Comparison of ENCODE assay signal across 14 cellular contexts in the genomic region with DNA sequence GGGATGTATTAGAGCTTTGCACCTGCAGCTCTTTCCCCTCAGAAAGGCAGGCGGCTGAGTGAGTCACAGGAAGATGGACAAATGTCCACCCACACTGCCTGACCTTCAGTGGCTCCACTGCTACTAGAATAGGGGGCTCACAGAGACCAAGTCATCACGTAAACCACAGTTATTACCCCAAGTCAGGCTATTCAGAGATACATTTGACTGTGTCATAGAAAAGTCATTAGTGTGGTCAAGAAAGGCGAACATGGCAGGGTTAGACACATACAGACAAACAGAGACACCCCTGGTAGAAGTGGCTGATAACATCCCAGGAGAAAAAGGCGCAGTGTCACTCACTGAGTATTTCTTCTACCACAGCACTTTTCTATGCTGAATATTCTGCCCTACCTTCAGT. TPM values are rescaled to one million over a fixed set of nuclear protein-coding genes. Genes with fewer than 3 reads are reported as not detected.
DNase-seq lines count a peak whose midpoint lies in the region; ATAC-seq, FAIRE-seq and TF ChIP-seq lines count a peak whose summit lies in the region.
"Had no signal": no experiment of that assay in that cellular context is flagged by ENCODE, and none has a peak within 500 bp of the region (broad histone marks: within the 10 kb centered on the region; RNA-seq: fewer than 3 reads in every experiment).

No MANE protein-coding gene starts in this region.

- H2AFZ ChIP-seq in K562 (ENCODE audit: low read depth, low read length) (peak overlapping the region; percentile 64; the same call in 1 of the 2 replicates), OCI-LY7 (ENCODE audit: low read length) (no peak overlapping the region)

- H3K9me3 ChIP-seq in K562 (replicated peaks; ENCODE audit: control insufficient read depth, insufficient read depth, low read depth, low read length), result no peaks in the 10 kb centered on the region
- no peaks in the 10 kb centered on the region for H3K9me3 ChIP-seq in OCI-LY7 (ENCODE audit: low read length)
- H3K9me3 ChIP-seq in ovary, result no peaks in the 10 kb centered on the region

- peak; percentile 55 for DNase-seq in ELR (ENCODE audit: low read depth)
- peak; percentile 22 for DNase-seq in M059J (ENCODE audit: low read depth)
- peak in 2 of 4 experiments; percentile 40 to 47 for DNase-seq in K562 (ENCODE audit: extremely low read depth in 1 of 4, low spot score in 3 of 4)
- peak; percentile 83 for DNase-seq in myocyte (ENCODE audit: low read depth)
- DNase-seq in DMS 273 treated with DMSO at 0.1 percent for 48 hours (lab: John Stamatoyannopoulos, UW), result no peak
- no peak for DNase-seq in OCI-LY7 (ENCODE audit: low spot score)
- no peak for DNase-seq in ovary
- DNase-seq: aorta, mammary epithelial cell, NCI-H1930, NCI-H510A, SW 1271 had no signal

- peak overlapping the region; percentile 43; the same call in 1 of the 2 replicates for H3K4me2 ChIP-seq in K562 (ENCODE audit: insufficient read depth, low read length)
- no peak overlapping the region for H3K4me2 ChIP-seq in OCI-LY7 (ENCODE audit: low read length)

- H3K9ac ChIP-seq in K562 (ENCODE audit: insufficient read depth in 1 of 2, low read depth in 2 of 2, low read length in 2 of 2), result no peak overlapping the region

- no peak for TF ChIP-seq EP300 in K562 (IDR thresholded peaks at IDR 0.05; ENCODE audit: low read length)
- no peak for TF ChIP-seq EP300 in ovary (IDR thresholded peaks at IDR 0.05)

- BruUV-seq in K562 (replicated peaks; lab: Mats Ljungman, UMichigan) (no TSS peak), OCI-LY7 (replicated peaks; lab: Mats Ljungman, UMichigan) (no TSS peak)

- H3K4me1 ChIP-seq in K562 (replicated peaks in 1 of 2; ENCODE audit: control insufficient read depth in 2 of 2, insufficient read depth in 2 of 2, low read length in 2 of 2) (peaks cover 0 to 9% of the 10 kb centered on the region in 2 experiments; a peak in 3 of 5 replicates), OCI-LY7 (ENCODE audit: insufficient read depth, low read length, poor library complexity, severe bottlenecking) (no peaks in the 10 kb centered on the region), ovary (ENCODE audit: insufficient read depth) (no peaks in the 10 kb centered on the region)

- no peaks in the 10 kb centered on the region for H3K9me2 ChIP-seq in OCI-LY7 (ENCODE audit: insufficient read depth, low read length)

- H3K4me3 ChIP-seq in K562 (no peak overlapping the region), OCI-LY7 (ENCODE audit: low read depth, low read length, poor library complexity, severe bottlenecking) (no peak overlapping the region), ovary (no peak overlapping the region)

- no peaks in the 10 kb centered on the region for H3K36me3 ChIP-seq in K562 (ENCODE audit: control insufficient read depth, insufficient read depth, low read length)
- no peaks in the 10 kb centered on the region for H3K36me3 ChIP-seq in OCI-LY7 (ENCODE audit: insufficient read depth, low read length)
- no peaks in the 10 kb centered on the region for H3K36me3 ChIP-seq in ovary

- CTCF ChIA-PET in K562 (lab: Yijun Ruan, JAX; ENCODE audit: low intra/inter-chr PET ratio), result no interaction called here
- CTCF ChIA-PET in OCI-LY7 (lab: Charles Lee; ENCODE audit: unreplicated experiment), result no interaction called here

- peak; percentile 70 for FAIRE-seq in K562 (lab: Jason Lieb, UNC)
- FAIRE-seq: colon had no signal

- no peak for TF ChIP-seq POLR2A in K562 (conservative IDR thresholded peaks at IDR 0.05)
- no peak for TF ChIP-seq POLR2A in ovary (IDR thresholded peaks at IDR 0.05)

- no peaks in the 10 kb centered on the region for H3K27me3 ChIP-seq in K562 (ENCODE audit: control insufficient read depth in 2 of 2, insufficient read depth in 2 of 2, low read length in 2 of 2)
- H3K27me3 ChIP-seq in ovary, result no peaks in the 10 kb centered on the region

- POLR2A ChIA-PET in K562 (lab: Yijun Ruan, JAX) (interaction anchor here (1.2 kb wide), 1 partner anchor 10 kb away, joined by 4 read pairs; no protein-coding TSS in a partner anchor), OCI-LY7 (lab: Charles Lee) (interaction anchor here (0.7 to 1.5 kb wide), 5 partner anchors 12 to 56 kb away, joined by 3 to 6 read pairs (median 4); no protein-coding TSS in a partner anchor)

- H3K9me1 ChIP-seq in K562 (ENCODE audit: control insufficient read depth, insufficient read depth, low read length), result no peaks in the 10 kb centered on the region

- peak in 1 of 3 experiments; percentile 16; a peak in 1 of 6 replicates for TF ChIP-seq CTCF in K562 (IDR thresholded peaks at IDR 0.05 in 2 of 3, conservative IDR thresholded peaks at IDR 0.05 in 1 of 3; ENCODE audit: insufficient read depth in 2 of 3, low read depth in 1 of 3, low read length in 3 of 3)
- no peak for TF ChIP-seq CTCF in OCI-LY7 (conservative IDR thresholded peaks at IDR 0.05; ENCODE audit: low read length)
- no peak for TF ChIP-seq CTCF in ovary (IDR thresholded peaks at IDR 0.05)

- ATAC-seq in K562, result peak; percentile 90
- ATAC-seq: WTC11 had no signal

- H3K79me2 ChIP-seq in K562 (ENCODE audit: control insufficient read depth, insufficient read depth, low read length), result no peaks in the 10 kb centered on the region
- H3K79me2 ChIP-seq in OCI-LY7 (ENCODE audit: insufficient read depth, low read depth, low read length), result no peaks in the 10 kb centered on the region

- 4% methylated on average over 4 of the region's 4 CpGs for WGBS in K562 (ENCODE audit: insufficient coverage, low coverage, missing lambda C conversion rate)
- 78 to 83% (median 81%) methylated on average over 4 of the region's 4 CpGs for WGBS in ovary, 3 donors

- TF ChIP-seq RAD21 in K562 (CRISPR knock-in tag; conservative IDR thresholded peaks at IDR 0.05 in 1 of 2, IDR thresholded peaks at IDR 0.05 in 1 of 2), result peak in 1 of 2 experiments; percentile 10; a peak in 1 of 4 replicates

- H4K20me1 ChIP-seq in K562 (replicated peaks; ENCODE audit: control insufficient read depth, insufficient read depth, low read length) (no peaks in the 10 kb centered on the region), OCI-LY7 (ENCODE audit: insufficient read depth, low read length) (no peaks in the 10 kb centered on the region)

- in situ Hi-C loops in K562 (cut with MboI), result no loop called here

- no peak overlapping the region for H3K27ac ChIP-seq in K562 (ENCODE audit: extremely low read depth, low read depth, low read length)
- H3K27ac ChIP-seq in OCI-LY7 (ENCODE audit: low read depth, low read length, poor library complexity, severe bottlenecking), result no peak overlapping the region
- H3K27ac ChIP-seq in ovary, result no peak overlapping the region

- intact Hi-C loops in K562 (cut with micrococcal nuclease), result no loop called here
- intact Hi-C loops in OCI-LY7 (cut with micrococcal nuclease; ENCODE audit: unreplicated experiment), result no loop called here
- intact Hi-C loops in ovary (cut with DNase I), result no loop called here

TF ChIP-seq in K562, 482 proteins besides CTCF, POLR2A, EP300 and RAD21 (continues in another document):
- 0 out of 2 replicates have a peak, but pooled peaks have one; percentile 18 for TF ChIP-seq CTBP1 (IDR thresholded peaks at IDR 0.05; ENCODE audit: borderline replicate concordance)

RNA-seq across cellular contexts. Expression of a gene that starts 36.0 kb away (rescaled TPM):
- total RNA-seq in M059J (2014; rRNA removed; shearing (Covaris generic)), result 2.9 and 5.4 TPM in 2 replicates
- 3.8 and 4.0 TPM in 2 replicates for total RNA-seq in K562 (2011; cell fraction: chromatin; rRNA removed; ENCODE audit: low replicate concordance)
- total RNA-seq in K562 (2011; cell fraction: nucleolus; rRNA removed), result 3.8 and 4.1 TPM in 2 replicates
- total RNA-seq in K562 (2011; cell fraction: nucleoplasm; rRNA removed), result 2.9 and 5.3 TPM in 2 replicates
- 5.4 and 6.8 TPM in 2 replicates for total RNA-seq in K562 (2014; rRNA removed)
- total RNA-seq in K562 (2014; rRNA removed; fragmentation: Illumina TruSeq; extraction: Trizol), result 6.5 and 7.9 TPM in 2 replicates
- 3.8 and 4.3 TPM in 2 replicates for total RNA-seq in K562 (2015; rRNA removed; fragmentation: Illumina TruSeq; extraction: Trizol)
- total RNA-seq in K562 (2021), result 7.6 and 7.9 TPM in 2 replicates
- polyA plus RNA-seq in K562 (2011; rRNA removed), result 10.3 and 13.1 TPM in 2 replicates
- polyA plus RNA-seq in K562 (2011; cell fraction: cytosol; rRNA removed), result 3.5 and 4.6 TPM in 2 replicates
- 2.3 and 2.4 TPM in 2 replicates for polyA plus RNA-seq in K562 (2011; cell fraction: nucleus; rRNA removed)
- polyA plus RNA-seq in K562 (2012), result 4.4 and 7.8 TPM in 2 replicates
- 5.1 and 7.3 TPM in 2 replicates for polyA plus RNA-seq in K562 (2014; fragmentation: Illumina TruSeq; extraction: Trizol)
- polyA plus RNA-seq in K562 (2014; fragmentation: Nextera tagmentation; extraction: Ambion mirVana), result 1 to 10 TPM; 3.9 to 4.6 TPM
- 8.4 and 10.6 TPM in 2 replicates for polyA plus RNA-seq in K562 (2014; rRNA removed)
- polyA minus RNA-seq in K562 (2011; rRNA and poly(A)+ RNA removed), result 6.1 and 6.6 TPM in 2 replicates
- 2.9 and 3.7 TPM in 2 replicates for polyA minus RNA-seq in K562 (2011; cell fraction: cytosol; rRNA and poly(A)+ RNA removed)
- 2.4 and 4.7 TPM in 2 replicates for polyA minus RNA-seq in K562 (2011; cell fraction: nucleus; rRNA and poly(A)+ RNA removed)
- total RNA-seq in myocyte, result 2.2 and 2.5 TPM in 2 replicates
- 0.62 TPM for polyA plus RNA-seq in myocyte (2012)
- total RNA-seq in OCI-LY7 (2014; rRNA removed; shearing (Covaris generic)), result 13.8 and 14.7 TPM in 2 replicates
- total RNA-seq in OCI-LY7 (2022), result 22.0 and 22.5 TPM in 2 replicates
- 10 to 100 TPM in 1 of 7 donors, 1 to 10 TPM in 5, under 1 TPM in 1; 0.71 to 13.2 (median 2.6) TPM for total RNA-seq in ovary
- 1 to 10 TPM; 2.0 to 3.6 TPM for polyA plus RNA-seq in ovary

Comparison
In these comparisons a context has a peak if more than half of its experiments do, and no peak if none do; other contexts are left out.
1. DNase-seq: peak in ELR (single experiment), M059J (single experiment) and myocyte (single experiment); none in DMS 273 treated with DMSO at 0.1 percent for 48 hours (single experiment), OCI-LY7 (single experiment) and ovary (0 of 5).